8 cellular contexts compared by ENCODE assay signal in the genomic region with DNA sequence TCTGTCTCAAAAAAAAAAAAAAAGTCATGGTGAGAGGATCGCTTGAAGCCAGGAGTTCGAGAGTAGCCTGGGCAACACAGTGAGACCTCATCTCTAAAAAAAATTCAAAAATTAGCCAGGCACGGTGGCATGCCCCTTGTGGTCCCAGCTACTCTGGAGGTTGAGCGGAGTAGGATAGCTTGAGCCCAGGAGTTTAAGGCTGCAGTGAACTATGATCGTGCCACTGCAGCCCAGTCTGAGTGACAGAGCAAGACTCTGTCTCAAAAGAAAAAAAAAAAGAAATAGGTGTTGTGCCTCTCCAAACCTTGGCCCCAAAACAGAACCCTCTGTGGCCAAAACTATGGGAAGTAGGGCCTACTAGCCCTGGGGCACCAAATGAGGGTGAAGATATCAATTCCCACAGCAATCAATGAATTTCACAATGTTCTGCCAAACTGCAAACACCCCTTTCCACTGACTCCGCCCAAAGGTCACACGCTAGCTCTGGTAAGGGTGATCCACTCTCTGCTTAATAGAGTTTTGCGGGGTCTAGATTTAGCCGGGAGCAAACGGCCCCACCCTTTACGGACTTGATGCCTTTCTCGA. TPM values are rescaled to one million over a fixed set of nuclear protein-coding genes. Genes with fewer than 3 reads are reported as not detected.
DNase-seq lines count a peak whose midpoint lies in the region; ATAC-seq and TF ChIP-seq lines count a peak whose summit lies in the region.

No MANE protein-coding gene starts in this region.

- peak overlapping the region; percentile 77 to 95 (median 90) for H3K4me3 Mint-ChIP-seq in naive B cell

- peak overlapping the region; percentile 55 for H3K4me3 ChIP-seq in AG10803 (ENCODE audit: low read length)

- H3K27ac ChIP-seq in KOPT-K1 (ENCODE audit: low read depth, low read length, poor library complexity, severe bottlenecking) = peak overlapping the region; percentile 72
- peak overlapping the region; percentile 94 for H3K27ac ChIP-seq in cingulate gyrus (ENCODE audit: low read depth, low read length)

- ATAC-seq in naive B cell (ENCODE audit: low read depth in 2 of 2) (peak in 1 of 2 donors; percentile 46), HG02870 (IDR thresholded peaks at IDR 0.05; ENCODE audit: unreplicated experiment) (no peak)

- intact Hi-C loops in posterior cingulate gyrus (cut with DNase I) = loop anchor here (1.0 kb wide), 1 partner anchor 34 kb away; a partner anchor contains a TSS

- H3K36me3 ChIP-seq in KOPT-K1 (ENCODE audit: insufficient read depth, low read length) = no peaks in the 10 kb centered on the region

- H3K27me3 Mint-ChIP-seq in naive B cell = no peaks in the 10 kb centered on the region

- H3K9me3 Mint-ChIP-seq in naive B cell = no peaks in the 10 kb centered on the region

- H3K27ac Mint-ChIP-seq in naive B cell = peak overlapping the region in 5 of 6 donors; percentile 54 to 96 (median 94)

- peaks cover 2 to 17% (median 7%) of the 10 kb centered on the region in 3 donors for H3K4me1 Mint-ChIP-seq in naive B cell

- DNase-seq in AG10803 (ENCODE audit: low read depth) = no peak
- DNase-seq in naive B cell = no peak
- no peak for DNase-seq in dedifferentiated amniotic fluid mesenchymal stem cell (ENCODE audit: extremely low spot score)
- DNase-seq in posterior cingulate gyrus = no peak
- DNase-seq in NCI-H748 treated with DMSO at 0.1 percent for 48 hours (lab: John Stamatoyannopoulos, UW) = no peak

- no peaks in the 10 kb centered on the region for H3K9me3 ChIP-seq in KOPT-K1 (ENCODE audit: insufficient read depth, low read length, poor library complexity, severe bottlenecking)

- no peak for TF ChIP-seq CTCF in AG10803 (conservative IDR thresholded peaks at IDR 0.05; ENCODE audit: low read length)

- H3K36me3 Mint-ChIP-seq in naive B cell = no peaks in the 10 kb centered on the region

RNA-seq across cellular contexts. Expression of a gene that starts 16.9 kb away (rescaled TPM):
- not detected for polyA plus RNA-seq in naive B cell (ENCODE audit: low read depth in 6 of 6)

RNA-seq across cellular contexts. Expression of a gene that starts 32.1 kb away (rescaled TPM):
- polyA plus RNA-seq in naive B cell (ENCODE audit: low read depth in 6 of 6) = 1 to 10 TPM in 5 of 6 donors, under 1 TPM in 1; 0.29 to 4.6 (median 4.0) TPM

RNA-seq across cellular contexts. Expression of a gene that starts 33.8 kb away (rescaled TPM):
- polyA plus RNA-seq in naive B cell (ENCODE audit: low read depth in 6 of 6) = 1 to 10 TPM in 5 of 6 donors, under 1 TPM in 1; 0.40 to 2.8 (median 2.2) TPM
